In genomic region chr20:19802492-19803158, GRCh38 we compare ENCODE assay signal across 9 cellular contexts. TPM values are rescaled to one million over a fixed set of nuclear protein-coding genes. Genes with fewer than 3 reads are reported as not detected.
DNase-seq lines count a peak whose midpoint lies in the region; ATAC-seq, FAIRE-seq and TF ChIP-seq lines count a peak whose summit lies in the region.
"Had no signal": no experiment of that assay in that cellular context is flagged by ENCODE, and none has a peak within 500 bp of the region (broad histone marks: within the 10 kb centered on the region; RNA-seq: fewer than 3 reads in every experiment).

No MANE protein-coding gene starts in this region.

- H3K9me2 ChIP-seq in Karpas-422 (replicated peaks; ENCODE audit: insufficient read depth, low read length): no peaks in the 10 kb centered on the region

- ATAC-seq in right lobe of liver: peak; percentile 49 to 98 (median 71)
- ATAC-seq in HG02884 (IDR thresholded peaks at IDR 0.05; ENCODE audit: unreplicated experiment): no peak

- no peaks in the 10 kb centered on the region for H3K36me3 ChIP-seq in Karpas-422 (ENCODE audit: insufficient read depth, low read length)
- peaks cover 0 to 6% (median 0%) of the 10 kb centered on the region in 4 donors for H3K36me3 ChIP-seq in right lobe of liver

- H3K4me1 ChIP-seq in Karpas-422 (ENCODE audit: low read length): peaks cover 20% of the 10 kb centered on the region
- H3K4me1 ChIP-seq in right lobe of liver: peaks cover 0 to 5% (median 0%) of the 10 kb centered on the region in 4 donors

- in situ Hi-C loops in astrocyte of the spinal cord (cut with HindIII; ENCODE audit: low sequenced_read_pairs): loop anchor here (25.0 kb wide), 1 partner anchor 185 kb away; no protein-coding TSS in a partner anchor

- TF ChIP-seq CTCF in astrocyte of the spinal cord (IDR thresholded peaks at IDR 0.05; ENCODE audit: low read depth, low read length): peak; percentile 11
- peak in 2 of 4 donors; percentile 27 to 35 for TF ChIP-seq CTCF in right lobe of liver (IDR thresholded peaks at IDR 0.05)

- TF ChIP-seq POLR2A in right lobe of liver (IDR thresholded peaks at IDR 0.05): no peak
- no peak for TF ChIP-seq POLR2A in GM12891 (IDR thresholded peaks at IDR 0.05; ENCODE audit: low read depth, low read length)

- no peaks in the 10 kb centered on the region for H3K9me3 ChIP-seq in Karpas-422 (ENCODE audit: low read length)
- no peaks in the 10 kb centered on the region for H3K9me3 ChIP-seq in right lobe of liver

- H4K20me1 ChIP-seq in Karpas-422 (ENCODE audit: insufficient read depth, low read depth, low read length): no peaks in the 10 kb centered on the region

- WGBS in right lobe of liver (ENCODE audit: insufficient coverage, low coverage, low lambda C conversion rate, missing lambda C conversion rate): 76% methylated on average over 4 of the region's 4 CpGs

- no peak overlapping the region for H3K4me2 ChIP-seq in Karpas-422 (ENCODE audit: low read depth, low read length, poor library complexity, severe bottlenecking)

- no peak for FAIRE-seq in GM12891 (lab: Jason Lieb, UNC)

- no peaks in the 10 kb centered on the region for H3K27me3 ChIP-seq in Karpas-422 (ENCODE audit: low read length)
- no peaks in the 10 kb centered on the region for H3K27me3 ChIP-seq in right lobe of liver

- DNase-seq in COLO668 (lab: John Stamatoyannopoulos, UW; ENCODE audit: unreplicated experiment) (peak; percentile 41), Karpas-422 (peak; percentile 73), astrocyte of the spinal cord (ENCODE audit: low read depth, low spot score) (peak; percentile 18), right lobe of liver (peak in 1 of 3 donors; percentile 37), inferior parietal cortex (ENCODE audit: extremely low spot score) (no peak), posterior cingulate gyrus (no peak), GM12891 (ENCODE audit: insufficient read length, low spot score) (no peak)

- H3K4me3 ChIP-seq in Karpas-422 (ENCODE audit: low read length) (no peak overlapping the region), astrocyte of the spinal cord (ENCODE audit: low read depth, low read length) (no peak overlapping the region), right lobe of liver (no peak overlapping the region)

- no peak overlapping the region for H3K9ac ChIP-seq in Karpas-422 (ENCODE audit: low read length)

- H2AFZ ChIP-seq in Karpas-422 (ENCODE audit: low read length): 0 out of 2 replicates have a peak overlapping the region, but pooled peaks have one; percentile 67

- no peaks in the 10 kb centered on the region for H3K79me2 ChIP-seq in Karpas-422 (ENCODE audit: low read length)

- intact Hi-C loops in right lobe of liver (cut with DNase I) (no loop called here), posterior cingulate gyrus (cut with DNase I) (no loop called here)

- 0 out of 2 replicates have a peak overlapping the region, but pooled peaks have one; percentile 4 for H3K27ac ChIP-seq in Karpas-422 (ENCODE audit: low read length)
- no peak overlapping the region for H3K27ac ChIP-seq in right lobe of liver

TF ChIP-seq in GM12891, 5 proteins besides CTCF, POLR2A, EP300 and RAD21:
- TF ChIP-seq PAX5 (IDR thresholded peaks at IDR 0.05; ENCODE audit: insufficient read depth, low read length, severe bottlenecking) (no peak), POU2F2 (IDR thresholded peaks at IDR 0.05; ENCODE audit: low read depth, low read length) (no peak)
TF ChIP-seq in GM12891: peak in this region for 0.

RNA-seq across cellular contexts. Expression of gene RIN2, which starts 44.6 kb away (rescaled TPM):
- 1.7 and 3.3 TPM in 2 replicates for total RNA-seq in Karpas-422 (2014; rRNA removed; shearing (Covaris generic); ENCODE audit: low replicate concordance)
- total RNA-seq in right lobe of liver: 10 to 100 TPM in 4 of 6 experiments, 1 to 10 TPM in 2; 7.0 to 37.7 (median 13.8) TPM
- polyA plus RNA-seq in GM12891 (2012; ENCODE audit: low read depth, missing spikeins): 0.40 TPM
- total RNA-seq: T-helper 1 cell treated with Interleukin-12 subunit alpha and Interleukin-12 subunit beta and Interleukin-4 antibody, amounts not matched to agents 30 ng/mL and 1 ng/mL, for 36 hours had no signal

Comparison
In these comparisons a context has a peak if more than half of its experiments do, and no peak if none do; other contexts are left out.
1. DNase-seq: peak in COLO668 (single experiment), Karpas-422 (single experiment) and astrocyte of the spinal cord (single experiment); none in inferior parietal cortex (single experiment), posterior cingulate gyrus (0 of 10) and GM12891 (single experiment).